ENCODE assay signal across 20 cellular contexts in the genomic region with DNA sequence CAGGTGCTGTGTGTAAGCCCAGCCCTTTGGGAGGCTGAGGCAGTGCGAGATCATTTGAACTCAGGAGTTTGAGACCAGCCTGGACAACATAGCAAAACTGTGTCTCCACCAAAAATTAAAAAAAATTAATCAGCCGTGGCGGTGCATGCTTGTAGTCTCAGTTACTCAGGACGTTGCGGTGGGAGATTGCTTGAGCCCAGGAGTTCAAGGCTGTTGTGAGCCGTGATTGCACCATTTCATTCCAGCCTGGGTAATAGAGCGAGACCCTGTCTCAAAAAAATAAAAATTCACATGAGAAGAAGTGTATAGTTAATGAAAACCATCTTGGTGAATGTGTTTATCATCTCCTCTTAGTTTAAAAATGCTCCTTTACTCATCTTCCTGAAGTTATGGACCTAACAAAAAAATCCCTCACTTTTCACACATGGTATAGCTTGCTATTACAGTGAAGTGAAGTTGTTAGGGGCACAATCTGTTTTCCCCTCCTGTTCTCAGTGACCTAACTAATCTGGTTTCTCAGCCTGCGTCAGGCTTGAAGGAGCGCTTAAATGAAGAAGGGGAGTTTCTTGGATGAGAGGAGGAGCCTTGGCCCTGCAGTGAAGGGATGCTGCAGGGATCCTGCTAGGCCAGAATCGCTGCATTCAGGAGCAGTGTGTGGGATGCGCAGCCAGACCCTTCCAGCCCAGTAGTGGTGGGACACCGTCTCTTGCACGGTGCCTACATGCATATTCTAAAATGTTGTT. TPM values are rescaled to one million over a fixed set of nuclear protein-coding genes. Genes with fewer than 3 reads are reported as not detected.
DNase-seq lines count a peak whose midpoint lies in the region; ATAC-seq and TF ChIP-seq lines count a peak whose summit lies in the region.
"Had no signal": no experiment of that assay in that cellular context is flagged by ENCODE, and none has a peak within 500 bp of the region (broad histone marks: within the 10 kb centered on the region; RNA-seq: fewer than 3 reads in every experiment).

No MANE protein-coding gene starts in this region.

- intact Hi-C loops in activated CD8-positive, alpha-beta T cell treated with anti-CD3 and anti-CD28 coated beads for 36 hours (cut with micrococcal nuclease), result no loop called here

- peak overlapping the region; percentile 68 for H3K27ac ChIP-seq in BLaER1
- no peak overlapping the region for H3K27ac ChIP-seq in foreskin keratinocyte
- H3K27ac ChIP-seq: psoas muscle, thyroid gland had no signal

- peaks cover 100% of the 10 kb centered on the region for H4K20me1 ChIP-seq in BLaER1

- no peaks in the 10 kb centered on the region for H3K27me3 Mint-ChIP-seq in activated CD8-positive, alpha-beta T cell treated with anti-CD3 and anti-CD28 coated beads for 36 hours
- H3K27me3 Mint-ChIP-seq in naive B cell, result no peaks in the 10 kb centered on the region
- H3K27me3 Mint-ChIP-seq: CD4-positive, alpha-beta memory T cell had no signal

- POLR2A ChIA-PET in activated CD8-positive, alpha-beta T cell treated with anti-CD3 and anti-CD28 coated beads for 36 hours (lab: Charles Lee), result no interaction called here

- peak overlapping the region; percentile 71 for H3K4me2 ChIP-seq in BLaER1

- peak overlapping the region; percentile 18 for H3K27ac Mint-ChIP-seq in activated CD8-positive, alpha-beta T cell treated with anti-CD3 and anti-CD28 coated beads for 36 hours
- peak overlapping the region in 4 of 6 donors; percentile 42 to 88 (median 66) for H3K27ac Mint-ChIP-seq in naive B cell

- H3K9me3 Mint-ChIP-seq in activated CD8-positive, alpha-beta T cell treated with anti-CD3 and anti-CD28 coated beads for 36 hours, result no peaks in the 10 kb centered on the region
- no peaks in the 10 kb centered on the region for H3K9me3 Mint-ChIP-seq in naive B cell

- no peak overlapping the region; the same call in 1 of the 2 replicates for H3K4me3 ChIP-seq in BLaER1
- H3K4me3 ChIP-seq: psoas muscle, thyroid gland had no signal

- H3K4me1 ChIP-seq in BLaER1 (peaks cover 71% of the 10 kb centered on the region), foreskin keratinocyte (peaks cover 3% of the 10 kb centered on the region)

- peak; percentile 55 for DNase-seq in ELF-1 (ENCODE audit: low read depth, low spot score)
- no peak for DNase-seq in activated CD8-positive, alpha-beta T cell treated with anti-CD3 and anti-CD28 coated beads for 36 hours
- DNase-seq in naive B cell, result no peak
- no peak for DNase-seq in foreskin keratinocyte
- DNase-seq in GDM1 (lab: John Stamatoyannopoulos, UW), result no peak
- DNase-seq: activated gamma-delta T cell treated with Interleukin-2 at 50 U/mL for 16 hours; CD4-positive, alpha-beta memory T cell; DMS53; mesendoderm; NCI-H1694; NCI-H748 treated with DMSO at 0.1 percent for 48 hours; psoas muscle; SHP77; stimulated activated CD4-positive, alpha-beta T cell treated with anti-CD3 and anti-CD28 coated beads, Interleukin-1b, Interleukin-23, amount 100 ng/mL, for 48 hours; stimulated activated naive CD4-positive, alpha-beta T cell; SW 1271; thyroid gland had no signal

- ATAC-seq in activated CD8-positive, alpha-beta T cell treated with anti-CD3 and anti-CD28 coated beads for 36 hours, result peak; percentile 36
- no peak for ATAC-seq in naive B cell (ENCODE audit: low read depth in 2 of 2)
- ATAC-seq in HG02798 (IDR thresholded peaks at IDR 0.05; ENCODE audit: poor library complexity, unreplicated experiment), result no peak
- ATAC-seq in foreskin keratinocyte, result no peak
- no peak for ATAC-seq in GM21423 (IDR thresholded peaks at IDR 0.05; ENCODE audit: unreplicated experiment)
- ATAC-seq: psoas muscle had no signal

- H3K4me3 Mint-ChIP-seq in activated CD8-positive, alpha-beta T cell treated with anti-CD3 and anti-CD28 coated beads for 36 hours, result no peak overlapping the region
- H3K4me3 Mint-ChIP-seq in naive B cell, result peak overlapping the region in 1 of 8 donors; percentile 40

- peaks cover 56% of the 10 kb centered on the region for H3K36me3 ChIP-seq in BLaER1
- H3K36me3 ChIP-seq: thyroid gland had no signal

- H3K27me3 ChIP-seq in BLaER1 (no peaks in the 10 kb centered on the region), foreskin keratinocyte (no peaks in the 10 kb centered on the region)
- H3K27me3 ChIP-seq: thyroid gland had no signal

- H3K9ac ChIP-seq in BLaER1, result peak overlapping the region; percentile 25; the same call in 1 of the 2 replicates

- CTCF ChIA-PET in activated CD8-positive, alpha-beta T cell treated with anti-CD3 and anti-CD28 coated beads for 36 hours (lab: Charles Lee), result no interaction called here

- peaks cover 21% of the 10 kb centered on the region for H3K9me3 ChIP-seq in BLaER1
- H3K9me3 ChIP-seq: psoas muscle, thyroid gland had no signal

- TF ChIP-seq CTCF in activated CD8-positive, alpha-beta T cell treated with anti-CD3 and anti-CD28 coated beads for 36 hours (IDR thresholded peaks at IDR 0.05), result no peak
- TF ChIP-seq CTCF in foreskin keratinocyte (conservative IDR thresholded peaks at IDR 0.05), result no peak

- H3K4me1 Mint-ChIP-seq in activated CD8-positive, alpha-beta T cell treated with anti-CD3 and anti-CD28 coated beads for 36 hours (ENCODE audit: low read depth), result peaks cover 66% of the 10 kb centered on the region
- peaks cover 46 to 82% (median 65%) of the 10 kb centered on the region in 3 donors for H3K4me1 Mint-ChIP-seq in naive B cell

- peaks cover 39% of the 10 kb centered on the region for H3K36me3 Mint-ChIP-seq in activated CD8-positive, alpha-beta T cell treated with anti-CD3 and anti-CD28 coated beads for 36 hours (ENCODE audit: low read depth)
- peaks cover 4 to 7% of the 10 kb centered on the region in 2 donors for H3K36me3 Mint-ChIP-seq in naive B cell

RNA-seq across cellular contexts. Expression of a gene that starts 45.3 kb away (rescaled TPM):
- 10 to 100 TPM; 25.4 to 25.5 TPM for total RNA-seq in activated CD8-positive, alpha-beta T cell treated with anti-CD3 and anti-CD28 coated beads for 36 hours
- polyA plus RNA-seq in naive B cell (ENCODE audit: low read depth in 6 of 6) (10 to 100 TPM in 5 of 6 donors, 1 to 10 TPM in 1; 2.7 to 21.9 (median 16.6) TPM), foreskin keratinocyte (4.7 and 5.6 TPM in 2 replicates)
- 17.6 and 22.3 TPM in 2 replicates for total RNA-seq in foreskin keratinocyte
